Comparison of ENCODE assay signal across 1 cellular context in genomic region chr20:57594092-57594911, GRCh38.
TF ChIP-seq lines count a peak whose summit lies in the region.

No MANE protein-coding gene starts in this region.

TF ChIP-seq in HEK293, 187 proteins besides CTCF, POLR2A, EP300 and RAD21 (continued from another document):
- TF ChIP-seq HIC1 (tag by site-specific recombination; IDR thresholded peaks at IDR 0.05) = peak; percentile 15; the same call in 1 of the 2 replicates
- TF ChIP-seq ZNF24 (tag by site-specific recombination; IDR thresholded peaks at IDR 0.05) = no peak
